ENCODE assay signal across 1 cellular context in genomic region chr12:111427417-111428074, GRCh38.
TF ChIP-seq lines count a peak whose summit lies in the region.

No MANE protein-coding gene starts in this region.

TF ChIP-seq in endothelial cell of umbilical vein, 7 proteins besides CTCF, POLR2A, EP300 and RAD21:
- TF ChIP-seq, protein P1, sequence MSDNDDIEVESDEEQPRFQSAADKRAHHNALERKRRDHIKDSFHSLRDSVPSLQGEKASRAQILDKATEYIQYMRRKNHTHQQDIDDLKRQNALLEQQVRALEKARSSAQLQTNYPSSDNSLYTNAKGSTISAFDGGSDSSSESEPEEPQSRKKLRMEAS (IDR thresholded peaks at IDR 0.05; ENCODE audit: insufficient read depth, insufficient read length): no peak
- no peak for TF ChIP-seq GATA2 (IDR thresholded peaks at IDR 0.05; ENCODE audit: insufficient read depth, insufficient read length, low read depth, low read length)
- TF ChIP-seq POLR2AphosphoS5 (IDR thresholded peaks at IDR 0.05; ENCODE audit: insufficient read depth, low read depth, low read length): no peak
TF ChIP-seq in endothelial cell of umbilical vein: peak in this region for 0.
